Comparison of ENCODE assay signal across 8 cellular contexts in the genomic region with DNA sequence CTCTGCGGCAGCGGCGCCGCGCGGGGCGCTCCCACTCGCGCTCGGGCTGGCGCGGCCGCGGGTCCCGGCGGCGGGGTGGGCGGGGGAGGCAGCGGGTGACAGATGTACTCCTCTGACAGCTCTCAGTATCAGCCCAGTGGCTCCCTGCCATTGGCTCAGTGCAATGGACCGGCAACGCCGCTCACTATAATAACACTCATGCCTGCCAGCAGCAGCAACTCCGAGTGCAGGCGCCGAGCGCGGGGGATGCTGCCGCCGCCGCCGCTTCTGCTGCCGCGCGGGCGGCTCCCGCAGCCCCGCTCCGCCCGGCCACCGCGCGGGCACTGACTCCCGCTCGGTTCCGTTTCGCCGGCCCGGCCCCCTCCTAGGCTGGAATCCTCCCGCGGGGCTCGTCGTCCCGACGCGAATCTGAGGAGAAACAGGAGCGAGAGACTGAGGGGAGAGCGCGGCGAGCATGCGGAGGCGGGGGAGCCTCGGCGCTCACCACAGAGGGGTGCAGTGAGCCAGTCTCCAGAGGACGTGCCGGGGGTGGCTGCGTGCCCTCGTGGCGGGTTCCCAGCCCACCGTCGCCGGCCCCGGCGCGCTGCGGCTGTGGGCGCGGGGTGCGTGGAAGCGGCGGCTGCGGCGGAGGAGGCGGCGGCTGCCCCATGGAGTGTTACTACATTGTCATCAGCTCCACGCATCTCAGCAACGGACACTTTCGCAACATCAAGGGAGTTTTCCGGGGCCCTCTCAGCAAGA. TPM values are rescaled to one million over a fixed set of nuclear protein-coding genes. Genes with fewer than 3 reads are reported as not detected.
DNase-seq lines count a peak whose midpoint lies in the region; ATAC-seq and TF ChIP-seq lines count a peak whose summit lies in the region.

A gene (plus strand): TSS at position 217 of the 741 bp plus-strand sequence. CDS start 431 bp downstream, at position 648.

- no peak for TF ChIP-seq CTCF in neural crest cell (conservative IDR thresholded peaks at IDR 0.05)

- H3K27ac Mint-ChIP-seq in activated T-helper 2 cell treated with anti-CD3 and anti-CD28 coated beads, Interferon-gamma antibody, Interleukin-2, Interleukin-4, amounts not matched to agents 10 μg/mL and 5 μg/mL and 100 μg/mL, durations not matched to agents 14 hours and 24 hours and 36 hours, result no peak within 1 kb of the TSS
- H3K27ac Mint-ChIP-seq in neural crest cell (ENCODE audit: unreplicated experiment), result peak within 1 kb of the TSS; percentile 84

- DNase-seq in D341Med (ENCODE audit: low spot score), result peak; percentile 83
- peak; percentile 57 for DNase-seq in NCI-H510A (lab: John Stamatoyannopoulos, UW)
- DNase-seq in activated T-helper 2 cell treated with anti-CD3 and anti-CD28 coated beads, Interferon-gamma antibody, Interleukin-2, Interleukin-4, amounts not matched to agents 10 μg/mL and 5 μg/mL and 100 μg/mL, durations not matched to agents 14 hours and 24 hours and 36 hours (ENCODE audit: low spot score), result no peak
- peak; percentile 77 for DNase-seq in glomerular visceral epithelial cell (ENCODE audit: extremely low spot score)
- peak; percentile 50 for DNase-seq in neural crest cell (ENCODE audit: low read depth, low spot score)
- DNase-seq in NK-92 (lab: John Stamatoyannopoulos, UW; ENCODE audit: unreplicated experiment), result no peak

- no peaks in the 10 kb centered on the region for H3K9me3 Mint-ChIP-seq in activated T-helper 2 cell treated with anti-CD3 and anti-CD28 coated beads, Interferon-gamma antibody, Interleukin-2, Interleukin-4, amounts not matched to agents 10 μg/mL and 5 μg/mL and 100 μg/mL, durations not matched to agents 14 hours and 24 hours and 36 hours
- H3K9me3 Mint-ChIP-seq in neural crest cell, result no peaks in the 10 kb centered on the region

- H3K36me3 Mint-ChIP-seq in activated T-helper 2 cell treated with anti-CD3 and anti-CD28 coated beads, Interferon-gamma antibody, Interleukin-2, Interleukin-4, amounts not matched to agents 10 μg/mL and 5 μg/mL and 100 μg/mL, durations not matched to agents 14 hours and 24 hours and 36 hours (ENCODE audit: low read depth), result no peaks in the 10 kb centered on the region
- no peaks in the 10 kb centered on the region for H3K36me3 Mint-ChIP-seq in neural crest cell (ENCODE audit: low read depth)

- intact Hi-C loops in activated T-helper 2 cell treated with anti-CD3 and anti-CD28 coated beads, Interferon-gamma antibody, Interleukin-2, Interleukin-4, amounts not matched to agents 10 μg/mL and 5 μg/mL and 100 μg/mL, durations not matched to agents 14 hours and 24 hours and 36 hours (cut with micrococcal nuclease), result no loop called here

- peaks cover 3% of the 10 kb centered on the region for H3K4me1 Mint-ChIP-seq in activated T-helper 2 cell treated with anti-CD3 and anti-CD28 coated beads, Interferon-gamma antibody, Interleukin-2, Interleukin-4, amounts not matched to agents 10 μg/mL and 5 μg/mL and 100 μg/mL, durations not matched to agents 14 hours and 24 hours and 36 hours (ENCODE audit: low read depth)
- H3K4me1 Mint-ChIP-seq in neural crest cell, result peaks cover 20% of the 10 kb centered on the region

- H3K27me3 Mint-ChIP-seq in activated T-helper 2 cell treated with anti-CD3 and anti-CD28 coated beads, Interferon-gamma antibody, Interleukin-2, Interleukin-4, amounts not matched to agents 10 μg/mL and 5 μg/mL and 100 μg/mL, durations not matched to agents 14 hours and 24 hours and 36 hours (ENCODE audit: low read depth), result peaks cover 44% of the 10 kb centered on the region
- peaks cover 65% of the 10 kb centered on the region for H3K27me3 Mint-ChIP-seq in neural crest cell (ENCODE audit: low read depth)

- peak within 1 kb of the TSS; percentile 52 for H3K4me3 Mint-ChIP-seq in activated T-helper 2 cell treated with anti-CD3 and anti-CD28 coated beads, Interferon-gamma antibody, Interleukin-2, Interleukin-4, amounts not matched to agents 10 μg/mL and 5 μg/mL and 100 μg/mL, durations not matched to agents 14 hours and 24 hours and 36 hours (ENCODE audit: low read depth)
- H3K4me3 Mint-ChIP-seq in neural crest cell, result peak within 1 kb of the TSS; percentile 94

- TF ChIP-seq POLR2A in GM19099 (IDR thresholded peaks at IDR 0.05; ENCODE audit: extremely low read depth, insufficient read length, low read depth), result peak; percentile 98

- ATAC-seq in HG03097 (IDR thresholded peaks at IDR 0.05; ENCODE audit: low FRiP score, unreplicated experiment), result peak; percentile 89

RNA-seq across cellular contexts. Expression of the gene that starts here (rescaled TPM):
- total RNA-seq in activated T-helper 2 cell treated with anti-CD3 and anti-CD28 coated beads, Interferon-gamma antibody, Interleukin-2, Interleukin-4, amounts not matched to agents 10 μg/mL and 5 μg/mL and 100 μg/mL, durations not matched to agents 14 hours and 24 hours and 36 hours, result not detected in 2 replicates
- 0.41 and 0.47 TPM in 2 replicates for total RNA-seq in neural crest cell

Comparison
In these comparisons a context has a peak if more than half of its experiments do, and no peak if none do; other contexts are left out.
1. Peak in DNase-seq in neural crest cell; RNA of the gene not detected or under 1 TPM.
2. DNase-seq: peak in D341Med (single experiment), NCI-H510A (single experiment) and glomerular visceral epithelial cell (single experiment); none in activated T-helper 2 cell treated with anti-CD3 and anti-CD28 coated beads, Interferon-gamma antibody, Interleukin-2, Interleukin-4, amounts not matched to agents 10 μg/mL and 5 μg/mL and 100 μg/mL, durations not matched to agents 14 hours and 24 hours and 36 hours (single experiment) and NK-92 (single experiment).